In genomic region chr14:26845106-26845818, GRCh38 we compare ENCODE assay signal across 17 cellular contexts.
DNase-seq lines count a peak whose midpoint lies in the region; FAIRE-seq and TF ChIP-seq lines count a peak whose summit lies in the region.
"Had no signal": no experiment of that assay in that cellular context is flagged by ENCODE, and none has a peak within 500 bp of the region (broad histone marks: within the 10 kb centered on the region; RNA-seq: fewer than 3 reads in every experiment).

No MANE protein-coding gene starts in this region.

- no peaks in the 10 kb centered on the region for H3K36me3 Mint-ChIP-seq in nephron (ENCODE audit: low read depth)
- H3K36me3 Mint-ChIP-seq: CD8-positive, alpha-beta memory T cell had no signal

- no peaks in the 10 kb centered on the region for H3K27me3 ChIP-seq in hepatocyte
- H3K27me3 ChIP-seq: BLaER1 treated with 17β-estradiol and CSF1 and Interleukin-3, amounts not matched to agents 10 nM and 100 nM had no signal

- no peaks in the 10 kb centered on the region for H3K27me3 Mint-ChIP-seq in nephron (ENCODE audit: low read depth)
- H3K27me3 Mint-ChIP-seq: CD8-positive, alpha-beta memory T cell had no signal

- H4K20me1 ChIP-seq in hepatocyte (ENCODE audit: insufficient read depth, poor library complexity, severe bottlenecking), result no peaks in the 10 kb centered on the region
- H4K20me1 ChIP-seq: BLaER1 treated with 17β-estradiol and CSF1 and Interleukin-3, amounts not matched to agents 10 nM and 100 nM had no signal

- H3K27ac ChIP-seq in 22Rv1, result peak overlapping the region; percentile 2; the same call in 1 of the 2 replicates
- peak overlapping the region; percentile 75 for H3K27ac ChIP-seq in hepatocyte
- H3K27ac ChIP-seq: BLaER1 treated with 17β-estradiol and CSF1 and Interleukin-3, amounts not matched to agents 10 nM and 100 nM; GM23248 had no signal

- H3K9me2 ChIP-seq in hepatocyte (replicated peaks; ENCODE audit: insufficient read depth), result no peaks in the 10 kb centered on the region

- no peak overlapping the region for H3K4me3 ChIP-seq in hepatocyte
- H3K4me3 ChIP-seq: BLaER1 treated with 17β-estradiol and CSF1 and Interleukin-3, amounts not matched to agents 10 nM and 100 nM; GM23248 had no signal

- no peaks in the 10 kb centered on the region for H3K36me3 ChIP-seq in hepatocyte (replicated peaks; ENCODE audit: insufficient read depth, low read depth)
- H3K36me3 ChIP-seq: BLaER1 treated with 17β-estradiol and CSF1 and Interleukin-3, amounts not matched to agents 10 nM and 100 nM had no signal

- WGBS in hepatocyte (ENCODE audit: low lambda C conversion rate, missing lambda C conversion rate), result 69% methylated on average over 6 of the region's 6 CpGs

- H3K4me1 Mint-ChIP-seq in nephron, result peaks cover 12% of the 10 kb centered on the region
- H3K4me1 Mint-ChIP-seq: CD8-positive, alpha-beta memory T cell had no signal

- FAIRE-seq in RCC 7860 (lab: Jason Lieb, UNC), result no peak

- H3K4me1 ChIP-seq in hepatocyte (ENCODE audit: insufficient read depth), result peaks cover 21% of the 10 kb centered on the region

- H2AFZ ChIP-seq in hepatocyte, result no peak overlapping the region
- H2AFZ ChIP-seq: GM23248 had no signal

- peak overlapping the region in 2 of 3 experiments; percentile 6 to 36 for H3K4me3 Mint-ChIP-seq in nephron
- H3K4me3 Mint-ChIP-seq: CD8-positive, alpha-beta memory T cell had no signal

- H3K4me2 ChIP-seq in hepatocyte, result peak overlapping the region; percentile 53
- H3K4me2 ChIP-seq: BLaER1 treated with 17β-estradiol and CSF1 and Interleukin-3, amounts not matched to agents 10 nM and 100 nM had no signal

- H3K79me2 ChIP-seq in hepatocyte, result no peaks in the 10 kb centered on the region

- peak overlapping the region; percentile 37 to 90 (median 66) for H3K27ac Mint-ChIP-seq in nephron

- in situ Hi-C loops in SK-MEL-5 (cut with HindIII; ENCODE audit: low pct_unique_long_range_greater_than_20kb, low sequenced_read_pairs), result no loop called here

- TF ChIP-seq CTCF in 22Rv1 (IDR thresholded peaks at IDR 0.05), result no peak
- TF ChIP-seq CTCF in hepatocyte (IDR thresholded peaks at IDR 0.05; ENCODE audit: poor library complexity), result no peak
- no peak for TF ChIP-seq CTCF in nephron (IDR thresholded peaks at IDR 0.05; ENCODE audit: unreplicated experiment in 3 of 3)

- no peaks in the 10 kb centered on the region for H3K9me3 Mint-ChIP-seq in nephron

- H3K9me3 ChIP-seq in hepatocyte (ENCODE audit: low read depth), result no peaks in the 10 kb centered on the region
- H3K9me3 ChIP-seq: BLaER1 treated with 17β-estradiol and CSF1 and Interleukin-3, amounts not matched to agents 10 nM and 100 nM had no signal

- DNase-seq in SK-MEL-5 (ENCODE audit: low read depth, low spot score) (peak; percentile 84), hepatocyte (ENCODE audit: low spot score) (peak; percentile 9), RCC 7860 (ENCODE audit: low spot score) (no peak), NCI-H128 (lab: John Stamatoyannopoulos, UW; ENCODE audit: unreplicated experiment) (no peak), NOMO-1 treated with dmso at 0.1 percent for 144 hours (lab: John Stamatoyannopoulos, UW; ENCODE audit: unreplicated experiment) (no peak), glomerular visceral epithelial cell (ENCODE audit: extremely low spot score) (no peak)
- DNase-seq: CD8-positive, alpha-beta memory T cell; DND-41; GM23248; KBM-7; NCI-H2081 treated with DMSO at 0.1 percent for 48 hours; NCI-H510A treated with DMSO at 0.1 percent for 48 hours; NCI-H82; Right ventricle myocardium superior had no signal

Comparison
In these comparisons a context has a peak if more than half of its experiments do, and no peak if none do; other contexts are left out.
1. DNase-seq: peak in SK-MEL-5 (single experiment) and hepatocyte (single experiment); none in RCC 7860 (single experiment), NCI-H128 (single experiment), NOMO-1 treated with dmso at 0.1 percent for 144 hours (single experiment) and glomerular visceral epithelial cell (single experiment).